Comparison of ENCODE assay signal across 1 cellular context in the genomic region with DNA sequence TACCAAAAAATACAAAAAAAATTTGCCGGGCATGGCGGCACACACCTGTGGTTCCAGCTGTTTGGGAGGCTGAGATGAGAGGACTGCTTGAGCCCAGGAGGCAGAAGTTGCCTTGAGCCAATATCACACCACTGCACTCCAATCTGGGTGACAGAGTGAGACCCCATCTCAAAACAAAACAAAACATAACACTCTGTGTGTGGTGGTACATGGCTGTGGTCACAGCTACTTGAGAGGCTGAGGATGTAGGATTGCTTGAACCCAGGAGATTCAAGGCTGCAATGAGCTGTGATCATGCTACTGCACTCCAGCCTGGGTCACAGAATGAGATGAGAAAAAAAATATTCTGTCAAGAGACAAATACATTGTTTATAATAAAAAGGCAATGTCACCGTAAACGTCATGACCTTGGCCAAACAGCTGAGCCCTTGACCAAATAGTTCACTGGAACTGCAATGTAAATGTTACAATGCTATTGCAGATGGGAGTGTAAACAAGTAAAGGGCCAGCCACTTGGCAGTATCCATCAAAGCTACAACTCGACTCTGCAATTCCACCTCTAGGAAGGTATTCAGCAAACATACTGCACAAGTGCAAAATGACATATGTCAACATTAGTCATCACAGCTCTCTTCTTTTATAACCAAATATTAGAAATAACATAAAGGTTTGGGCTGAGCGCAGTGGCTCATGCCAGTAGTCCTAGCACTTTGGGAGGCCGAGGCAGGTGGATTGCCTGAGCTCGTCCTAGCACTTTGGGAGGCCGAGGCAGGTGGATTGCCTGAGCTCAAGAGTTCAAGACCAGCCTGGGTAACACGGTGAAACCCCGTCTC.
TF ChIP-seq lines count a peak whose summit lies in the region.

No MANE protein-coding gene starts in this region.

TF ChIP-seq in HepG2, 621 proteins besides CTCF, POLR2A, EP300 and RAD21 (continued from another document and continues in another):
- TF ChIP-seq, protein P1, sequence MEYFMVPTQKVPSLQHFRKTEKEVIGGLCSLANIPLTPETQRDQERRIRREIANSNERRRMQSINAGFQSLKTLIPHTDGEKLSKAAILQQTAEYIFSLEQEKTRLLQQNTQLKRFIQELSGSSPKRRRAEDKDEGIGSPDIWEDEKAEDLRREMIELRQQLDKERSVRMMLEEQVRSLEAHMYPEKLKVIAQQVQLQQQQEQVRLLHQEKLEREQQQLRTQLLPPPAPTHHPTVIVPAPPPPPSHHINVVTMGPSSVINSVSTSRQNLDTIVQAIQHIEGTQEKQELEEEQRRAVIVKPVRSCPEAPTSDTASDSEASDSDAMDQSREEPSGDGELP (IDR thresholded peaks at IDR 0.05; ENCODE audit: borderline replicate concordance, low read depth): peak; percentile 100
- TF ChIP-seq CENPX (CRISPR knock-in tag; IDR thresholded peaks at IDR 0.05) (no peak), BHLHE40 (IDR thresholded peaks at IDR 0.05; ENCODE audit: low read length) (peak; percentile 69), CBX2 (IDR thresholded peaks at IDR 0.05; ENCODE audit: low read depth, low read length) (no peak), CBX2 (CRISPR knock-in tag; IDR thresholded peaks at IDR 0.05; ENCODE audit: low read depth) (no peak), ZNF296 (CRISPR knock-in tag; conservative IDR thresholded peaks at IDR 0.05) (no peak), ZNF44 (CRISPR knock-in tag; IDR thresholded peaks at IDR 0.05) (peak; percentile 94; the same call in 1 of the 2 replicates), ZNF432 (CRISPR knock-in tag; IDR thresholded peaks at IDR 0.05; ENCODE audit: borderline replicate concordance) (no peak), THYN1 (CRISPR knock-in tag; IDR thresholded peaks at IDR 0.05; ENCODE audit: borderline replicate concordance, low read depth) (no peak), PRPF4 (IDR thresholded peaks at IDR 0.05; ENCODE audit: low read depth, low read length, poor library complexity, severe bottlenecking) (no peak), RFXANK (CRISPR knock-in tag; IDR thresholded peaks at IDR 0.05) (no peak), GFI1 (CRISPR knock-in tag; IDR thresholded peaks at IDR 0.05; ENCODE audit: borderline replicate concordance) (peak; percentile 89), ZNF234 (CRISPR knock-in tag; conservative IDR thresholded peaks at IDR 0.05) (no peak), POLR2AphosphoS5 (IDR thresholded peaks at IDR 0.05; ENCODE audit: low read depth, low read length) (no peak), ZIK1 (CRISPR knock-in tag; IDR thresholded peaks at IDR 0.05; ENCODE audit: borderline replicate concordance, low read depth) (0 out of 2 replicates have a peak, but pooled peaks have one; percentile 80), ZNF230 (CRISPR knock-in tag; IDR thresholded peaks at IDR 0.05) (peak; percentile 38; the same call in 1 of the 2 replicates), IRF2 (CRISPR knock-in tag; IDR thresholded peaks at IDR 0.05) (peak; percentile 99), ZBTB7B (CRISPR knock-in tag; IDR thresholded peaks at IDR 0.05) (no peak; the same call in 1 of the 2 replicates), CHD2 (IDR thresholded peaks at IDR 0.05; ENCODE audit: low read depth, low read length) (no peak), ZNF451 (CRISPR knock-in tag; IDR thresholded peaks at IDR 0.05) (peak; percentile 18; the same call in 1 of the 2 replicates), ELF4 (CRISPR knock-in tag; IDR thresholded peaks at IDR 0.05; ENCODE audit: borderline replicate concordance) (peak; percentile 84; the same call in 1 of the 2 replicates), TAF1 (CRISPR knock-in tag; IDR thresholded peaks at IDR 0.05) (no peak), ZFP36L1 (CRISPR knock-in tag; IDR thresholded peaks at IDR 0.05) (peak; percentile 98), HMG20A (CRISPR knock-in tag; IDR thresholded peaks at IDR 0.05; ENCODE audit: borderline replicate concordance) (peak; percentile 99)
- TF ChIP-seq, protein P2, sequence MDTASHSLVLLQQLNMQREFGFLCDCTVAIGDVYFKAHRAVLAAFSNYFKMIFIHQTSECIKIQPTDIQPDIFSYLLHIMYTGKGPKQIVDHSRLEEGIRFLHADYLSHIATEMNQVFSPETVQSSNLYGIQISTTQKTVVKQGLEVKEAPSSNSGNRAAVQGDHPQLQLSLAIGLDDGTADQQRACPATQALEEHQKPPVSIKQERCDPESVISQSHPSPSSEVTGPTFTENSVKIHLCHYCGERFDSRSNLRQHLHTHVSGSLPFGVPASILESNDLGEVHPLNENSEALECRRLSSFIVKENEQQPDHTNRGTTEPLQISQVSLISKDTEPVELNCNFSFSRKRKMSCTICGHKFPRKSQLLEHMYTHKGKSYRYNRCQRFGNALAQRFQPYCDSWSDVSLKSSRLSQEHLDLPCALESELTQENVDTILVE (CRISPR knock-in tag; IDR thresholded peaks at IDR 0.05): peak; percentile 98
- TF ChIP-seq, protein P3, sequence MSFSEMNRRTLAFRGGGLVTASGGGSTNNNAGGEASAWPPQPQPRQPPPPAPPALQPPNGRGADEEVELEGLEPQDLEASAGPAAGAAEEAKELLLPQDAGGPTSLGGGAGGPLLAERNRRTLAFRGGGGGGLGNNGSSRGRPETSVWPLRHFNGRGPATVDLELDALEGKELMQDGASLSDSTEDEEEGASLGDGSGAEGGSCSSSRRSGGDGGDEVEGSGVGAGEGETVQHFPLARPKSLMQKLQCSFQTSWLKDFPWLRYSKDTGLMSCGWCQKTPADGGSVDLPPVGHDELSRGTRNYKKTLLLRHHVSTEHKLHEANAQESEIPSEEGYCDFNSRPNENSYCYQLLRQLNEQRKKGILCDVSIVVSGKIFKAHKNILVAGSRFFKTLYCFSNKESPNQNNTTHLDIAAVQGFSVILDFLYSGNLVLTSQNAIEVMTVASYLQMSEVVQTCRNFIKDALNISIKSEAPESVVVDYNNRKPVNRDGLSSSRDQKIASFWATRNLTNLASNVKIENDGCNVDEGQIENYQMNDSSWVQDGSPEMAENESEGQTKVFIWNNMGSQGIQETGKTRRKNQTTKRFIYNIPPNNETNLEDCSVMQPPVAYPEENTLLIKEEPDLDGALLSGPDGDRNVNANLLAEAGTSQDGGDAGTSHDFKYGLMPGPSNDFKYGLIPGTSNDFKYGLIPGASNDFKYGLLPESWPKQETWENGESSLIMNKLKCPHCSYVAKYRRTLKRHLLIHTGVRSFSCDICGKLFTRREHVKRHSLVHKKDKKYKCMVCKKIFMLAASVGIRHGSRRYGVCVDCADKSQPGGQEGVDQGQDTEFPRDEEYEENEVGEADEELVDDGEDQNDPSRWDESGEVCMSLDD (CRISPR knock-in tag; IDR thresholded peaks at IDR 0.05; ENCODE audit: borderline replicate concordance): no peak
- TF ChIP-seq, protein P4, sequence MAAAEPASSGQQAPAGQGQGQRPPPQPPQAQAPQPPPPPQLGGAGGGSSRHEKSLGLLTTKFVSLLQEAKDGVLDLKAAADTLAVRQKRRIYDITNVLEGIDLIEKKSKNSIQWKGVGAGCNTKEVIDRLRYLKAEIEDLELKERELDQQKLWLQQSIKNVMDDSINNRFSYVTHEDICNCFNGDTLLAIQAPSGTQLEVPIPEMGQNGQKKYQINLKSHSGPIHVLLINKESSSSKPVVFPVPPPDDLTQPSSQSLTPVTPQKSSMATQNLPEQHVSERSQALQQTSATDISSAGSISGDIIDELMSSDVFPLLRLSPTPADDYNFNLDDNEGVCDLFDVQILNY (CRISPR knock-in tag; conservative IDR thresholded peaks at IDR 0.05): no peak
- TF ChIP-seq, protein P5, sequence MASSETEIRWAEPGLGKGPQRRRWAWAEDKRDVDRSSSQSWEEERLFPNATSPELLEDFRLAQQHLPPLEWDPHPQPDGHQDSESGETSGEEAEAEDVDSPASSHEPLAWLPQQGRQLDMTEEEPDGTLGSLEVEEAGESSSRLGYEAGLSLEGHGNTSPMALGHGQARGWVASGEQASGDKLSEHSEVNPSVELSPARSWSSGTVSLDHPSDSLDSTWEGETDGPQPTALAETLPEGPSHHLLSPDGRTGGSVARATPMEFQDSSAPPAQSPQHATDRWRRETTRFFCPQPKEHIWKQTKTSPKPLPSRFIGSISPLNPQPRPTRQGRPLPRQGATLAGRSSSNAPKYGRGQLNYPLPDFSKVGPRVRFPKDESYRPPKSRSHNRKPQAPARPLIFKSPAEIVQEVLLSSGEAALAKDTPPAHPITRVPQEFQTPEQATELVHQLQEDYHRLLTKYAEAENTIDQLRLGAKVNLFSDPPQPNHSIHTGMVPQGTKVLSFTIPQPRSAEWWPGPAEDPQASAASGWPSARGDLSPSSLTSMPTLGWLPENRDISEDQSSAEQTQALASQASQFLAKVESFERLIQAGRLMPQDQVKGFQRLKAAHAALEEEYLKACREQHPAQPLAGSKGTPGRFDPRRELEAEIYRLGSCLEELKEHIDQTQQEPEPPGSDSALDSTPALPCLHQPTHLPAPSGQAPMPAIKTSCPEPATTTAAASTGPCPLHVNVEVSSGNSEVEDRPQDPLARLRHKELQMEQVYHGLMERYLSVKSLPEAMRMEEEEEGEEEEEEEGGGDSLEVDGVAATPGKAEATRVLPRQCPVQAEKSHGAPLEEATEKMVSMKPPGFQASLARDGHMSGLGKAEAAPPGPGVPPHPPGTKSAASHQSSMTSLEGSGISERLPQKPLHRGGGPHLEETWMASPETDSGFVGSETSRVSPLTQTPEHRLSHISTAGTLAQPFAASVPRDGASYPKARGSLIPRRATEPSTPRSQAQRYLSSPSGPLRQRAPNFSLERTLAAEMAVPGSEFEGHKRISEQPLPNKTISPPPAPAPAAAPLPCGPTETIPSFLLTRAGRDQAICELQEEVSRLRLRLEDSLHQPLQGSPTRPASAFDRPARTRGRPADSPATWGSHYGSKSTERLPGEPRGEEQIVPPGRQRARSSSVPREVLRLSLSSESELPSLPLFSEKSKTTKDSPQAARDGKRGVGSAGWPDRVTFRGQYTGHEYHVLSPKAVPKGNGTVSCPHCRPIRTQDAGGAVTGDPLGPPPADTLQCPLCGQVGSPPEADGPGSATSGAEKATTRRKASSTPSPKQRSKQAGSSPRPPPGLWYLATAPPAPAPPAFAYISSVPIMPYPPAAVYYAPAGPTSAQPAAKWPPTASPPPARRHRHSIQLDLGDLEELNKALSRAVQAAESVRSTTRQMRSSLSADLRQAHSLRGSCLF (CRISPR knock-in tag; IDR thresholded peaks at IDR 0.05; ENCODE audit: borderline replicate concordance): no peak
- TF ChIP-seq, protein P6, sequence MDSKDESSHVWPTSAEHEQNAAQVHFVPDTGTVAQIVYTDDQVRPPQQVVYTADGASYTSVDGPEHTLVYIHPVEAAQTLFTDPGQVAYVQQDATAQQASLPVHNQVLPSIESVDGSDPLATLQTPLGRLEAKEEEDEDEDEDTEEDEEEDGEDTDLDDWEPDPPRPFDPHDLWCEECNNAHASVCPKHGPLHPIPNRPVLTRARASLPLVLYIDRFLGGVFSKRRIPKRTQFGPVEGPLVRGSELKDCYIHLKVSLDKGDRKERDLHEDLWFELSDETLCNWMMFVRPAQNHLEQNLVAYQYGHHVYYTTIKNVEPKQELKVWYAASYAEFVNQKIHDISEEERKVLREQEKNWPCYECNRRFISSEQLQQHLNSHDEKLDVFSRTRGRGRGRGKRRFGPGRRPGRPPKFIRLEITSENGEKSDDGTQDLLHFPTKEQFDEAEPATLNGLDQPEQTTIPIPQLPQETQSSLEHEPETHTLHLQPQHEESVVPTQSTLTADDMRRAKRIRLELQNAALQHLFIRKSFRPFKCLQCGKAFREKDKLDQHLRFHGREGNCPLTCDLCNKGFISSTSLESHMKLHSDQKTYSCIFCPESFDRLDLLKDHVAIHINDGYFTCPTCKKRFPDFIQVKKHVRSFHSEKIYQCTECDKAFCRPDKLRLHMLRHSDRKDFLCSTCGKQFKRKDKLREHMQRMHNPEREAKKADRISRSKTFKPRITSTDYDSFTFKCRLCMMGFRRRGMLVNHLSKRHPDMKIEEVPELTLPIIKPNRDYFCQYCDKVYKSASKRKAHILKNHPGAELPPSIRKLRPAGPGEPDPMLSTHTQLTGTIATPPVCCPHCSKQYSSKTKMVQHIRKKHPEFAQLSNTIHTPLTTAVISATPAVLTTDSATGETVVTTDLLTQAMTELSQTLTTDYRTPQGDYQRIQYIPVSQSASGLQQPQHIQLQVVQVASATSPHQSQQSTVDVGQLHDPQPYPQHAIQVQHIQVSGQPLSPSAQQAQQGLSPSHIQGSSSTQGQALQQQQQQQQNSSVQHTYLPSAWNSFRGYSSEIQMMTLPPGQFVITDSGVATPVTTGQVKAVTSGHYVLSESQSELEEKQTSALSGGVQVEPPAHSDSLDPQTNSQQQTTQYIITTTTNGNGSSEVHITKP (CRISPR knock-in tag; IDR thresholded peaks at IDR 0.05; ENCODE audit: low read depth): peak; percentile 83
- TF ChIP-seq, protein P7, sequence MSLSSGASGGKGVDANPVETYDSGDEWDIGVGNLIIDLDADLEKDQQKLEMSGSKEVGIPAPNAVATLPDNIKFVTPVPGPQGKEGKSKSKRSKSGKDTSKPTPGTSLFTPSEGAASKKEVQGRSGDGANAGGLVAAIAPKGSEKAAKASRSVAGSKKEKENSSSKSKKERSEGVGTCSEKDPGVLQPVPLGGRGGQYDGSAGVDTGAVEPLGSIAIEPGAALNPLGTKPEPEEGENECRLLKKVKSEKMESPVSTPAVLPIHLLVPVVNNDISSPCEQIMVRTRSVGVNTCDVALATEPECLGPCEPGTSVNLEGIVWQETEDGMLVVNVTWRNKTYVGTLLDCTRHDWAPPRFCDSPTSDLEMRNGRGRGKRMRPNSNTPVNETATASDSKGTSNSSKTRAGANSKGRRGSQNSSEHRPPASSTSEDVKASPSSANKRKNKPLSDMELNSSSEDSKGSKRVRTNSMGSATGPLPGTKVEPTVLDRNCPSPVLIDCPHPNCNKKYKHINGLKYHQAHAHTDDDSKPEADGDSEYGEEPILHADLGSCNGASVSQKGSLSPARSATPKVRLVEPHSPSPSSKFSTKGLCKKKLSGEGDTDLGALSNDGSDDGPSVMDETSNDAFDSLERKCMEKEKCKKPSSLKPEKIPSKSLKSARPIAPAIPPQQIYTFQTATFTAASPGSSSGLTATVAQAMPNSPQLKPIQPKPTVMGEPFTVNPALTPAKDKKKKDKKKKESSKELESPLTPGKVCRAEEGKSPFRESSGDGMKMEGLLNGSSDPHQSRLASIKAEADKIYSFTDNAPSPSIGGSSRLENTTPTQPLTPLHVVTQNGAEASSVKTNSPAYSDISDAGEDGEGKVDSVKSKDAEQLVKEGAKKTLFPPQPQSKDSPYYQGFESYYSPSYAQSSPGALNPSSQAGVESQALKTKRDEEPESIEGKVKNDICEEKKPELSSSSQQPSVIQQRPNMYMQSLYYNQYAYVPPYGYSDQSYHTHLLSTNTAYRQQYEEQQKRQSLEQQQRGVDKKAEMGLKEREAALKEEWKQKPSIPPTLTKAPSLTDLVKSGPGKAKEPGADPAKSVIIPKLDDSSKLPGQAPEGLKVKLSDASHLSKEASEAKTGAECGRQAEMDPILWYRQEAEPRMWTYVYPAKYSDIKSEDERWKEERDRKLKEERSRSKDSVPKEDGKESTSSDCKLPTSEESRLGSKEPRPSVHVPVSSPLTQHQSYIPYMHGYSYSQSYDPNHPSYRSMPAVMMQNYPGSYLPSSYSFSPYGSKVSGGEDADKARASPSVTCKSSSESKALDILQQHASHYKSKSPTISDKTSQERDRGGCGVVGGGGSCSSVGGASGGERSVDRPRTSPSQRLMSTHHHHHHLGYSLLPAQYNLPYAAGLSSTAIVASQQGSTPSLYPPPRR (CRISPR knock-in tag; IDR thresholded peaks at IDR 0.05; ENCODE audit: borderline replicate concordance): peak; percentile 99
